21 cellular contexts compared by ENCODE assay signal in genomic region chr12:24643120-24644119, GRCh38.
"Had no signal": no experiment of that assay in that cellular context is flagged by ENCODE, and none has a peak within 500 bp of the region (broad histone marks: within the 10 kb centered on the region; RNA-seq: fewer than 3 reads in every experiment).

No MANE protein-coding gene starts in this region.

- H3K27ac Mint-ChIP-seq: endodermal cell; naive thymus-derived CD4-positive, alpha-beta T cell; nephron; stimulated activated memory B cell treated with anti-CD40 and anti-IgM and Interleukin-4, amounts not matched to agents 10 μg/mL and 1 μg/mL and 100 μg/mL, for 72 hours; type B pancreatic cell had no signal

- H3K27me3 ChIP-seq: foreskin keratinocyte, right atrium auricular region, testis, tibial artery had no signal

- H3K4me1 ChIP-seq: prostate gland, right atrium auricular region, testis, tibial artery had no signal

- H3K36me3 Mint-ChIP-seq: naive thymus-derived CD4-positive, alpha-beta T cell; stimulated activated memory B cell treated with anti-CD40 and anti-IgM and Interleukin-4, amounts not matched to agents 10 μg/mL and 1 μg/mL and 100 μg/mL, for 72 hours; type B pancreatic cell had no signal

- H3K9me3 ChIP-seq: prostate gland, testis, tibial artery had no signal

- H3K4me3 ChIP-seq: prostate gland, right atrium auricular region, testis, tibial artery had no signal

- H3K4me3 Mint-ChIP-seq: endodermal cell; naive thymus-derived CD4-positive, alpha-beta T cell; nephron; stimulated activated memory B cell treated with anti-CD40 and anti-IgM and Interleukin-4, amounts not matched to agents 10 μg/mL and 1 μg/mL and 100 μg/mL, for 72 hours; type B pancreatic cell had no signal

- H3K4me1 Mint-ChIP-seq: endodermal cell, nephron had no signal

- DNase-seq: effector CD8-positive, alpha-beta T cell; endodermal cell; foreskin keratinocyte; mesenchymal stem cell; midbrain; naive thymus-derived CD4-positive, alpha-beta T cell; nucleus accumbens; stimulated activated CD4-positive, alpha-beta T cell treated with anti-CD3 and anti-CD28 coated beads, Interleukin-2, amount 100 ng/mL, for 24 hours; stimulated activated CD4-positive, alpha-beta T cell treated with anti-CD3 and anti-CD28 coated beads, Interleukin-4, amount 100 ng/mL, for 24 hours; stimulated activated naive CD8-positive, alpha-beta T cell treated with anti-CD3 and anti-CD28 coated beads, Interleukin-15, Interleukin-2, amounts not matched to agents 100 U/mL and 50 U/mL, for 24 hours; substantia nigra; testis; tibial artery had no signal

- H3K27ac ChIP-seq: epithelial cell of prostate, foreskin keratinocyte, prostate gland, right atrium auricular region, testis, tibial artery had no signal

- ATAC-seq: esophagus mucosa; foreskin keratinocyte; naive thymus-derived CD4-positive, alpha-beta T cell; sciatic nerve; stimulated activated memory B cell treated with anti-CD40 and anti-IgM and Interleukin-4, amounts not matched to agents 10 μg/mL and 1 μg/mL and 100 μg/mL, for 72 hours; stimulated activated naive CD8-positive, alpha-beta T cell treated with anti-CD3 and anti-CD28 coated beads, Interleukin-15, Interleukin-2, amounts not matched to agents 100 U/mL and 50 U/mL, for 24 hours had no signal

- H3K9me3 Mint-ChIP-seq: endodermal cell; nephron; stimulated activated memory B cell treated with anti-CD40 and anti-IgM and Interleukin-4, amounts not matched to agents 10 μg/mL and 1 μg/mL and 100 μg/mL, for 72 hours; type B pancreatic cell had no signal

- H3K36me3 ChIP-seq: prostate gland, right atrium auricular region, tibial artery had no signal
